Comparison of ENCODE assay signal across 8 cellular contexts in genomic region chr11:72814139-72814830, GRCh38. TPM values are rescaled to one million over a fixed set of nuclear protein-coding genes. Genes with fewer than 3 reads are reported as not detected.
DNase-seq lines count a peak whose midpoint lies in the region; ATAC-seq and TF ChIP-seq lines count a peak whose summit lies in the region.

Gene ATG16L2, plus strand, starts transcription at chr11:72814411. Its CDS starts 35 bp downstream, at chr11:72814446.

- H3K4me3 ChIP-seq in Jurkat, Clone E6-1 (ENCODE audit: low read length): peak within 1 kb of the TSS; percentile 94
- H3K4me3 ChIP-seq in fibroblast of the aortic adventitia (ENCODE audit: low read depth, low read length): peak within 1 kb of the TSS; percentile 90

- peaks cover 62% of the 10 kb centered on the region for H3K36me3 Mint-ChIP-seq in activated T-helper 2 cell treated with anti-CD3 and anti-CD28 coated beads, Interferon-gamma antibody, Interleukin-2, Interleukin-4, amounts not matched to agents 10 μg/mL and 5 μg/mL and 100 μg/mL, durations not matched to agents 14 hours and 24 hours and 36 hours (ENCODE audit: low read depth)
- H3K36me3 Mint-ChIP-seq in nephron progenitor cell (ENCODE audit: low read depth): peaks cover 21% of the 10 kb centered on the region

- H3K4me3 Mint-ChIP-seq in activated T-helper 2 cell treated with anti-CD3 and anti-CD28 coated beads, Interferon-gamma antibody, Interleukin-2, Interleukin-4, amounts not matched to agents 10 μg/mL and 5 μg/mL and 100 μg/mL, durations not matched to agents 14 hours and 24 hours and 36 hours (ENCODE audit: low read depth): peak within 1 kb of the TSS; percentile 99
- peak within 1 kb of the TSS; percentile 95 for H3K4me3 Mint-ChIP-seq in nephron progenitor cell
- peak within 1 kb of the TSS; percentile 92 to 99 for H3K4me3 Mint-ChIP-seq in stimulated activated naive CD8-positive, alpha-beta T cell treated with anti-CD3 and anti-CD28 coated beads, Interleukin-15, amount 100 ng/mL, for 72 hours

- ATAC-seq in GM21576 (IDR thresholded peaks at IDR 0.05; ENCODE audit: unreplicated experiment): peak; percentile 55
- ATAC-seq in stimulated activated naive CD8-positive, alpha-beta T cell treated with anti-CD3 and anti-CD28 coated beads, Interleukin-15, amount 100 ng/mL, for 72 hours: peak; percentile 77

- DNase-seq in DMS79 treated with DMSO at 0.1 percent for 48 hours (lab: John Stamatoyannopoulos, UW): peak; percentile 90
- DNase-seq in Jurkat, Clone E6-1 (ENCODE audit: low read depth, low spot score): peak; percentile 62
- peak; percentile 90 for DNase-seq in RWPE1 (ENCODE audit: low spot score)
- DNase-seq in activated T-helper 2 cell treated with anti-CD3 and anti-CD28 coated beads, Interferon-gamma antibody, Interleukin-2, Interleukin-4, amounts not matched to agents 10 μg/mL and 5 μg/mL and 100 μg/mL, durations not matched to agents 14 hours and 24 hours and 36 hours (ENCODE audit: low spot score): peak; percentile 87
- DNase-seq in fibroblast of the aortic adventitia (ENCODE audit: low read depth): peak; percentile 78
- peak; percentile 91 for DNase-seq in nephron progenitor cell
- peak; percentile 90 to 96 for DNase-seq in stimulated activated naive CD8-positive, alpha-beta T cell treated with anti-CD3 and anti-CD28 coated beads, Interleukin-15, amount 100 ng/mL, for 72 hours

- H3K4me1 Mint-ChIP-seq in activated T-helper 2 cell treated with anti-CD3 and anti-CD28 coated beads, Interferon-gamma antibody, Interleukin-2, Interleukin-4, amounts not matched to agents 10 μg/mL and 5 μg/mL and 100 μg/mL, durations not matched to agents 14 hours and 24 hours and 36 hours (ENCODE audit: low read depth): peaks cover 34% of the 10 kb centered on the region
- H3K4me1 Mint-ChIP-seq in nephron progenitor cell: peaks cover 40% of the 10 kb centered on the region
- H3K4me1 Mint-ChIP-seq in stimulated activated naive CD8-positive, alpha-beta T cell treated with anti-CD3 and anti-CD28 coated beads, Interleukin-15, amount 100 ng/mL, for 72 hours: peaks cover 70% of the 10 kb centered on the region

- intact Hi-C loops in activated T-helper 2 cell treated with anti-CD3 and anti-CD28 coated beads, Interferon-gamma antibody, Interleukin-2, Interleukin-4, amounts not matched to agents 10 μg/mL and 5 μg/mL and 100 μg/mL, durations not matched to agents 14 hours and 24 hours and 36 hours (cut with micrococcal nuclease): loop anchor here (2.0 to 5.0 kb wide), 3 partner anchors 61 to 327 kb away; partner anchors contain the start of gene ARAP1

- POLR2A ChIA-PET in RWPE1 (lab: Yijun Ruan, JAX; ENCODE audit: low non-redundant PET): no interaction called here

- no peak for TF ChIP-seq CTCF in RWPE1 (conservative IDR thresholded peaks at IDR 0.05; ENCODE audit: low read depth)
- no peak for TF ChIP-seq CTCF in fibroblast of the aortic adventitia (IDR thresholded peaks at IDR 0.05; ENCODE audit: insufficient read depth, low read length)
- TF ChIP-seq CTCF in nephron progenitor cell (IDR thresholded peaks at IDR 0.05): no peak

- CTCF ChIA-PET in RWPE1 (lab: Yijun Ruan, JAX): interaction anchor here (0.8 to 1.3 kb wide), 3 partner anchors 12 to 98 kb away, joined by 3 to 7 read pairs (median 4); no protein-coding TSS in a partner anchor

- H3K27ac Mint-ChIP-seq in activated T-helper 2 cell treated with anti-CD3 and anti-CD28 coated beads, Interferon-gamma antibody, Interleukin-2, Interleukin-4, amounts not matched to agents 10 μg/mL and 5 μg/mL and 100 μg/mL, durations not matched to agents 14 hours and 24 hours and 36 hours: peak within 1 kb of the TSS; percentile 98
- peak within 1 kb of the TSS; percentile 97 for H3K27ac Mint-ChIP-seq in nephron progenitor cell
- H3K27ac Mint-ChIP-seq in stimulated activated naive CD8-positive, alpha-beta T cell treated with anti-CD3 and anti-CD28 coated beads, Interleukin-15, amount 100 ng/mL, for 72 hours: peak within 1 kb of the TSS; percentile 99 to 100

- no peaks in the 10 kb centered on the region for H3K9me3 Mint-ChIP-seq in activated T-helper 2 cell treated with anti-CD3 and anti-CD28 coated beads, Interferon-gamma antibody, Interleukin-2, Interleukin-4, amounts not matched to agents 10 μg/mL and 5 μg/mL and 100 μg/mL, durations not matched to agents 14 hours and 24 hours and 36 hours
- no peaks in the 10 kb centered on the region for H3K9me3 Mint-ChIP-seq in nephron progenitor cell
- no peaks in the 10 kb centered on the region for H3K9me3 Mint-ChIP-seq in stimulated activated naive CD8-positive, alpha-beta T cell treated with anti-CD3 and anti-CD28 coated beads, Interleukin-15, amount 100 ng/mL, for 72 hours

- H3K27ac ChIP-seq in RWPE1: peak within 1 kb of the TSS; percentile 91

- no peaks in the 10 kb centered on the region for H3K27me3 Mint-ChIP-seq in activated T-helper 2 cell treated with anti-CD3 and anti-CD28 coated beads, Interferon-gamma antibody, Interleukin-2, Interleukin-4, amounts not matched to agents 10 μg/mL and 5 μg/mL and 100 μg/mL, durations not matched to agents 14 hours and 24 hours and 36 hours (ENCODE audit: low read depth)
- peaks cover 16% of the 10 kb centered on the region for H3K27me3 Mint-ChIP-seq in nephron progenitor cell (ENCODE audit: low read depth, poor library complexity)
- no peaks in the 10 kb centered on the region for H3K27me3 Mint-ChIP-seq in stimulated activated naive CD8-positive, alpha-beta T cell treated with anti-CD3 and anti-CD28 coated beads, Interleukin-15, amount 100 ng/mL, for 72 hours

RNA-seq across cellular contexts. Expression of gene ATG16L2, which starts in this region (rescaled TPM):
- 73.4 TPM for polyA plus RNA-seq in Jurkat, Clone E6-1 (2012; ENCODE audit: insufficient read depth, insufficient read length)
- 86.8 and 87.1 TPM in 2 replicates for total RNA-seq in activated T-helper 2 cell treated with anti-CD3 and anti-CD28 coated beads, Interferon-gamma antibody, Interleukin-2, Interleukin-4, amounts not matched to agents 10 μg/mL and 5 μg/mL and 100 μg/mL, durations not matched to agents 14 hours and 24 hours and 36 hours
- total RNA-seq in fibroblast of the aortic adventitia (ENCODE audit: low replicate concordance): 9.1 and 12.4 TPM in 2 replicates

Comparison
In these comparisons a context has a peak if more than half of its experiments do, and no peak if none do; other contexts are left out.
1. Peak in every context shown above with its lines: DNase-seq, ATAC-seq, H3K4me3 ChIP-seq and H3K27ac ChIP-seq.